In genomic region chr10:101536800-101537199, GRCh38 we compare ENCODE assay signal across 9 cellular contexts. TPM values are rescaled to one million over a fixed set of nuclear protein-coding genes. Genes with fewer than 3 reads are reported as not detected.
DNase-seq lines count a peak whose midpoint lies in the region; ATAC-seq and TF ChIP-seq lines count a peak whose summit lies in the region.
"Had no signal": no experiment of that assay in that cellular context is flagged by ENCODE, and none has a peak within 500 bp of the region (broad histone marks: within the 10 kb centered on the region; RNA-seq: fewer than 3 reads in every experiment).

No MANE protein-coding gene starts in this region.

- POLR2A ChIA-PET in PC-3 (lab: Charles Lee; ENCODE audit: unreplicated experiment): no interaction called here

- ATAC-seq in Right ventricle myocardium superior (ENCODE audit: poor library complexity) (no peak), PC-3 (no peak), upper lobe of right lung (no peak), HG02870 (IDR thresholded peaks at IDR 0.05; ENCODE audit: unreplicated experiment) (no peak), HG02642 (IDR thresholded peaks at IDR 0.05; ENCODE audit: poor library complexity, unreplicated experiment) (no peak)

- H3K4me3 ChIP-seq in left ventricle myocardium inferior: no peak overlapping the region
- H3K4me3 ChIP-seq in PC-3 (ENCODE audit: low read length): no peak overlapping the region
- no peak overlapping the region for H3K4me3 ChIP-seq in upper lobe of right lung

- DNase-seq in left ventricle myocardium inferior (no peak), Right ventricle myocardium superior (no peak), PC-3 (peak; percentile 53), fibroblast of the conjunctiva (ENCODE audit: low read depth) (peak; percentile 1), upper lobe of right lung (no peak), NCI-H2081 treated with DMSO at 0.1 percent for 48 hours (lab: John Stamatoyannopoulos, UW) (no peak)
- DNase-seq: occipital lobe had no signal

- H3K9me3 ChIP-seq in left ventricle myocardium inferior (replicated peaks) (no peaks in the 10 kb centered on the region), PC-3 (ENCODE audit: low read length) (no peaks in the 10 kb centered on the region), upper lobe of right lung (no peaks in the 10 kb centered on the region)

- no peaks in the 10 kb centered on the region for H3K9me2 ChIP-seq in PC-3 (replicated peaks; ENCODE audit: low read length)

- H3K27me3 ChIP-seq in left ventricle myocardium inferior (ENCODE audit: low read depth) (no peaks in the 10 kb centered on the region), PC-3 (ENCODE audit: low read length) (no peaks in the 10 kb centered on the region), upper lobe of right lung (no peaks in the 10 kb centered on the region)

- BruUV-seq in PC-3 (replicated peaks; lab: Mats Ljungman, UMichigan): no TSS peak

- H3F3A ChIP-seq in PC-3 (ENCODE audit: low read length, unreplicated experiment): no peaks in the 10 kb centered on the region

- CTCF ChIA-PET in PC-3 (lab: Charles Lee): no interaction called here

- no peaks in the 10 kb centered on the region for H3K79me2 ChIP-seq in PC-3 (ENCODE audit: low read length)

- no peaks in the 10 kb centered on the region for H4K20me1 ChIP-seq in PC-3 (ENCODE audit: low read length)

- TF ChIP-seq CTCF in left ventricle myocardium inferior (IDR thresholded peaks at IDR 0.05; ENCODE audit: borderline replicate concordance) (peak; percentile 56), PC-3 (conservative IDR thresholded peaks at IDR 0.05; ENCODE audit: low read depth, low read length) (peak; percentile 69), upper lobe of right lung (IDR thresholded peaks at IDR 0.05) (peak; percentile 57)

- no peak overlapping the region for H3K27ac ChIP-seq in left ventricle myocardium inferior (replicated peaks)
- no peak overlapping the region for H3K27ac ChIP-seq in PC-3 (ENCODE audit: low read length)
- H3K27ac ChIP-seq in upper lobe of right lung: peak overlapping the region; percentile 12

- peaks cover 71% of the 10 kb centered on the region for H3K36me3 ChIP-seq in left ventricle myocardium inferior
- H3K36me3 ChIP-seq in PC-3 (ENCODE audit: low read depth, low read length): no peaks in the 10 kb centered on the region
- H3K36me3 ChIP-seq in upper lobe of right lung: peaks cover 14% of the 10 kb centered on the region

- intact Hi-C loops in left ventricle myocardium inferior (cut with micrococcal nuclease) (no loop called here), Right ventricle myocardium superior (cut with DNase I) (no loop called here), PC-3 (cut with micrococcal nuclease) (loop anchor here (1.0 kb wide), 1 partner anchor 34 kb away; no protein-coding TSS in a partner anchor), upper lobe of right lung (cut with DNase I) (no loop called here)

- no peak overlapping the region for H3K9ac ChIP-seq in PC-3 (ENCODE audit: low read length)

- H3K4me1 ChIP-seq in left ventricle myocardium inferior: peaks cover 3% of the 10 kb centered on the region
- H3K4me1 ChIP-seq in PC-3 (ENCODE audit: insufficient read depth, low read length): no peaks in the 10 kb centered on the region
- H3K4me1 ChIP-seq in upper lobe of right lung: no peaks in the 10 kb centered on the region

- H2AFZ ChIP-seq in PC-3 (ENCODE audit: low read length): no peak overlapping the region

- H3K4me2 ChIP-seq in PC-3 (ENCODE audit: low read length): no peak overlapping the region

RNA-seq across cellular contexts. Expression of gene POLL, which starts 51.3 kb away (rescaled TPM):
- total RNA-seq in left ventricle myocardium inferior (16.7 TPM), Right ventricle myocardium superior (15.8 TPM), PC-3 (2014; rRNA removed) (10.9 and 13.1 TPM in 2 replicates), upper lobe of right lung (30.4 TPM)

RNA-seq across cellular contexts. Expression of gene DPCD, which starts 51.3 kb away (rescaled TPM):
- total RNA-seq in left ventricle myocardium inferior: 24.0 TPM
- 22.7 TPM for total RNA-seq in Right ventricle myocardium superior
- 37.1 and 44.2 TPM in 2 replicates for total RNA-seq in PC-3 (2014; rRNA removed)
- 7.2 TPM for total RNA-seq in upper lobe of right lung

Comparison
In these comparisons a context has a peak if more than half of its experiments do, and no peak if none do; other contexts are left out.
1. DNase-seq: peak in PC-3 (single experiment) and fibroblast of the conjunctiva (single experiment); none in left ventricle myocardium inferior (single experiment), Right ventricle myocardium superior (single experiment), upper lobe of right lung (single experiment) and NCI-H2081 treated with DMSO at 0.1 percent for 48 hours (single experiment).
2. Peak in every context shown above with its lines, with median percentiles within 50 percentile points of each other: CTCF ChIP-seq.